24 cellular contexts compared by ENCODE assay signal in genomic region chr19:1917926-1918325, GRCh38. TPM values are rescaled to one million over a fixed set of nuclear protein-coding genes. Genes with fewer than 3 reads are reported as not detected.
DNase-seq lines count a peak whose midpoint lies in the region; ATAC-seq, FAIRE-seq and TF ChIP-seq lines count a peak whose summit lies in the region.
"Had no signal": no experiment of that assay in that cellular context is flagged by ENCODE, and none has a peak within 500 bp of the region (broad histone marks: within the 10 kb centered on the region; RNA-seq: fewer than 3 reads in every experiment).

No MANE protein-coding gene starts in this region.

- H2BK12ac ChIP-seq in neuronal stem cell (ENCODE audit: low read length) = no peak overlapping the region

- H2BK5ac ChIP-seq in neuronal stem cell (ENCODE audit: low read length) = peak overlapping the region; percentile 35

- H3K18ac ChIP-seq in neuronal stem cell (ENCODE audit: low read length) = no peak overlapping the region

- POLR2A ChIA-PET in activated naive CD8-positive, alpha-beta T cell treated with anti-CD3 and anti-CD28 coated beads, Interleukin-2, amount 10 ng/mL, durations not matched to agents 7 days and 5 days (lab: Charles Lee) = no interaction called here

- no peak overlapping the region for H2BK15ac ChIP-seq in neuronal stem cell (ENCODE audit: low read length)

- no peak overlapping the region for H4K8ac ChIP-seq in neuronal stem cell (ENCODE audit: low read depth, low read length)

- no peaks in the 10 kb centered on the region for H3K4me1 Mint-ChIP-seq in activated naive CD8-positive, alpha-beta T cell treated with anti-CD3 and anti-CD28 coated beads, Interleukin-2, amount 10 ng/mL, durations not matched to agents 7 days and 5 days
- peaks cover 4% of the 10 kb centered on the region for H3K4me1 Mint-ChIP-seq in activated naive CD8-positive, alpha-beta T cell treated with anti-CD3 and anti-CD28 coated beads for 36 hours
- H3K4me1 Mint-ChIP-seq in chondrocyte (ENCODE audit: low read depth) = no peaks in the 10 kb centered on the region
- peaks cover 4% of the 10 kb centered on the region for H3K4me1 Mint-ChIP-seq in activated CD4-positive, alpha-beta T cell treated with anti-CD3 and anti-CD28 coated beads, Interleukin-2, amount 10 ng/mL, durations not matched to agents 24 days and 14 days
- H3K4me1 Mint-ChIP-seq: GM23338 had no signal

- H3K9me3 Mint-ChIP-seq in activated naive CD8-positive, alpha-beta T cell treated with anti-CD3 and anti-CD28 coated beads, Interleukin-2, amount 10 ng/mL, durations not matched to agents 7 days and 5 days = no peaks in the 10 kb centered on the region
- no peaks in the 10 kb centered on the region for H3K9me3 Mint-ChIP-seq in activated naive CD8-positive, alpha-beta T cell treated with anti-CD3 and anti-CD28 coated beads for 36 hours
- H3K9me3 Mint-ChIP-seq in chondrocyte (ENCODE audit: low read depth) = no peaks in the 10 kb centered on the region
- no peaks in the 10 kb centered on the region for H3K9me3 Mint-ChIP-seq in activated CD4-positive, alpha-beta T cell treated with anti-CD3 and anti-CD28 coated beads, Interleukin-2, amount 10 ng/mL, durations not matched to agents 24 days and 14 days
- H3K9me3 Mint-ChIP-seq: CD4-positive, alpha-beta T cell; CD8-positive, alpha-beta memory T cell; GM23338 had no signal

- no peak overlapping the region for H3K27ac Mint-ChIP-seq in activated naive CD8-positive, alpha-beta T cell treated with anti-CD3 and anti-CD28 coated beads, Interleukin-2, amount 10 ng/mL, durations not matched to agents 7 days and 5 days
- H3K27ac Mint-ChIP-seq in activated naive CD8-positive, alpha-beta T cell treated with anti-CD3 and anti-CD28 coated beads for 36 hours = no peak overlapping the region
- H3K27ac Mint-ChIP-seq in chondrocyte (ENCODE audit: unreplicated experiment) = no peak overlapping the region
- H3K27ac Mint-ChIP-seq in activated CD4-positive, alpha-beta T cell treated with anti-CD3 and anti-CD28 coated beads, Interleukin-2, amount 10 ng/mL, durations not matched to agents 24 days and 14 days = no peak overlapping the region
- H3K27ac Mint-ChIP-seq: CD4-positive, alpha-beta T cell; GM23338 had no signal

- H3K4ac ChIP-seq in neuronal stem cell (ENCODE audit: low read length) = no peak overlapping the region

- no peak overlapping the region for H3K9ac ChIP-seq in neuronal stem cell (ENCODE audit: low read depth, low read length, poor library complexity)

- no CpG with 5 or more reads among the region's 25 CpGs for whole genome bisulfite sequencing in neuronal stem cell (ENCODE audit: extremely low coverage in 2 of 2, insufficient read length in 2 of 2, insufficient replicate concordance in 1 of 2), 2 donors
- WGBS in pancreas, 2 donors = 95% methylated on average over 25 of the region's 25 CpGs

- H3K4me2 ChIP-seq in neuronal stem cell (ENCODE audit: insufficient read depth, low read length, poor library complexity, severe bottlenecking) = no peak overlapping the region
- H3K4me2 ChIP-seq: A549; BLaER1 treated with 17β-estradiol and CSF1 and Interleukin-3, amounts not matched to agents 10 nM and 100 nM; GM23338 had no signal

- no peaks in the 10 kb centered on the region for H3K4me1 ChIP-seq in neuronal stem cell (ENCODE audit: control insufficient read depth in 2 of 2, insufficient read depth in 1 of 2, low read depth in 1 of 2, low read length in 2 of 2)
- peaks cover 5 to 12% (median 10%) of the 10 kb centered on the region in 3 donors for H3K4me1 ChIP-seq in pancreas
- H3K4me1 ChIP-seq: A549, BE2C had no signal

- H3K4me3 ChIP-seq in H7 (ENCODE audit: insufficient read depth, low read depth, low read length) (no peak overlapping the region), neuronal stem cell (ENCODE audit: low read length in 2 of 2) (no peak overlapping the region), pancreas (no peak overlapping the region)
- H3K4me3 ChIP-seq: A549; BLaER1 treated with 17β-estradiol and CSF1 and Interleukin-3, amounts not matched to agents 10 nM and 100 nM; GM23338 had no signal

- peaks cover 4% of the 10 kb centered on the region for H3K36me3 Mint-ChIP-seq in activated naive CD8-positive, alpha-beta T cell treated with anti-CD3 and anti-CD28 coated beads, Interleukin-2, amount 10 ng/mL, durations not matched to agents 7 days and 5 days
- H3K36me3 Mint-ChIP-seq in activated naive CD8-positive, alpha-beta T cell treated with anti-CD3 and anti-CD28 coated beads for 36 hours = no peaks in the 10 kb centered on the region
- peaks cover 8% of the 10 kb centered on the region for H3K36me3 Mint-ChIP-seq in chondrocyte (ENCODE audit: low read depth)
- H3K36me3 Mint-ChIP-seq in activated CD4-positive, alpha-beta T cell treated with anti-CD3 and anti-CD28 coated beads, Interleukin-2, amount 10 ng/mL, durations not matched to agents 24 days and 14 days (ENCODE audit: low read depth) = peaks cover 8% of the 10 kb centered on the region

- no peak overlapping the region for H2BK120ac ChIP-seq in neuronal stem cell (ENCODE audit: low read depth, low read length)

- intact Hi-C loops in pancreas (cut with DNase I) = no loop called here
- intact Hi-C loops in activated CD4-positive, alpha-beta T cell treated with anti-CD3 and anti-CD28 coated beads, Interleukin-2, amount 10 ng/mL, durations not matched to agents 24 days and 14 days (cut with micrococcal nuclease) = no loop called here

- no peak overlapping the region for H3K14ac ChIP-seq in neuronal stem cell (ENCODE audit: low read length)

- ATAC-seq in activated naive CD8-positive, alpha-beta T cell treated with anti-CD3 and anti-CD28 coated beads, Interleukin-2, amount 10 ng/mL, durations not matched to agents 7 days and 5 days (ENCODE audit: low read depth) = peak; percentile 9
- ATAC-seq in pancreas (no peak), omental fat pad (ENCODE audit: low FRiP score) (no peak)
- ATAC-seq: A549, GM23338 had no signal

- no peak overlapping the region for H4K91ac ChIP-seq in neuronal stem cell (ENCODE audit: low read depth, low read length, poor library complexity)

- H3K23ac ChIP-seq in neuronal stem cell (ENCODE audit: low read depth, low read length, poor library complexity) = peak overlapping the region; percentile 65

- peaks cover 0 to 6% of the 10 kb centered on the region in 2 donors for H3K9me3 ChIP-seq in neuronal stem cell (replicated peaks in 1 of 2; ENCODE audit: control insufficient read depth in 2 of 2, insufficient read depth in 1 of 2, low read depth in 1 of 2, low read length in 2 of 2)
- H3K9me3 ChIP-seq in pancreas = no peaks in the 10 kb centered on the region
- H3K9me3 ChIP-seq: A549; BE2C; BLaER1 treated with 17β-estradiol and CSF1 and Interleukin-3, amounts not matched to agents 10 nM and 100 nM had no signal

- no peak overlapping the region for H3K27ac ChIP-seq in neuronal stem cell (replicated peaks; ENCODE audit: low read length)
- no peak overlapping the region for H3K27ac ChIP-seq in pancreas
- H3K27ac ChIP-seq: A549 had no signal

- H3K27me3 Mint-ChIP-seq in activated naive CD8-positive, alpha-beta T cell treated with anti-CD3 and anti-CD28 coated beads, Interleukin-2, amount 10 ng/mL, durations not matched to agents 7 days and 5 days = no peaks in the 10 kb centered on the region
- H3K27me3 Mint-ChIP-seq in activated naive CD8-positive, alpha-beta T cell treated with anti-CD3 and anti-CD28 coated beads for 36 hours = no peaks in the 10 kb centered on the region
- no peaks in the 10 kb centered on the region for H3K27me3 Mint-ChIP-seq in chondrocyte (ENCODE audit: low read depth)
- no peaks in the 10 kb centered on the region for H3K27me3 Mint-ChIP-seq in activated CD4-positive, alpha-beta T cell treated with anti-CD3 and anti-CD28 coated beads, Interleukin-2, amount 10 ng/mL, durations not matched to agents 24 days and 14 days
- H3K27me3 Mint-ChIP-seq: CD4-positive, alpha-beta T cell; CD8-positive, alpha-beta memory T cell had no signal

- peaks cover 18% of the 10 kb centered on the region for H3K79me1 ChIP-seq in neuronal stem cell (ENCODE audit: low read depth, low read length)

- no peak for DNase-seq in activated naive CD8-positive, alpha-beta T cell treated with anti-CD3 and anti-CD28 coated beads, Interleukin-2, amount 10 ng/mL, durations not matched to agents 7 days and 5 days
- DNase-seq in activated naive CD8-positive, alpha-beta T cell treated with anti-CD3 and anti-CD28 coated beads for 36 hours = no peak
- DNase-seq in H7 (peak; percentile 30), chondrocyte (ENCODE audit: low spot score) (peak; percentile 91), neuronal stem cell (ENCODE audit: low spot score) (no peak), pancreas (no peak), omental fat pad (ENCODE audit: low spot score) (no peak)
- no peak for DNase-seq in activated CD4-positive, alpha-beta T cell treated with anti-CD3 and anti-CD28 coated beads, Interleukin-2, amount 10 ng/mL, durations not matched to agents 24 days and 14 days
- DNase-seq: 8988T; ACHN; AML-193; BE2C; CD4-positive, alpha-beta T cell; CD8-positive, alpha-beta memory T cell; DMS53; DMS79 treated with DMSO at 0.1 percent for 48 hours; GF-D8; HCEC 1CT had no signal

- no peak overlapping the region for H2AK5ac ChIP-seq in neuronal stem cell (ENCODE audit: low read depth, low read length)

- H3K36me3 ChIP-seq in H7 (replicated peaks; ENCODE audit: control insufficient read depth, insufficient read depth, low read length) (peaks cover 9% of the 10 kb centered on the region), neuronal stem cell (replicated peaks in 1 of 2; ENCODE audit: control insufficient read depth in 2 of 2, insufficient read depth in 2 of 2, low read length in 2 of 2) (peaks cover 55 to 90% of the 10 kb centered on the region in 2 donors), pancreas (peaks cover 0 to 47% (median 19%) of the 10 kb centered on the region in 3 donors)

- no peak overlapping the region for H2AFZ ChIP-seq in neuronal stem cell (ENCODE audit: low read length)
- H2AFZ ChIP-seq: GM23338 had no signal

- TF ChIP-seq CTCF in chondrocyte (IDR thresholded peaks at IDR 0.05) (no peak), pancreas (IDR thresholded peaks at IDR 0.05) (no peak), omental fat pad (IDR thresholded peaks at IDR 0.05) (no peak)

- H3K27me3 ChIP-seq in H7 (ENCODE audit: control insufficient read depth, insufficient read depth, low read length) (no peaks in the 10 kb centered on the region), neuronal stem cell (ENCODE audit: control insufficient read depth in 3 of 3, insufficient read depth in 3 of 3, low read depth in 1 of 3, low read length in 3 of 3) (no peaks in the 10 kb centered on the region), pancreas (no peaks in the 10 kb centered on the region)
- H3K27me3 ChIP-seq: BE2C; BLaER1 treated with 17β-estradiol and CSF1 and Interleukin-3, amounts not matched to agents 10 nM and 100 nM had no signal

- no peak for FAIRE-seq in pancreas (lab: Jason Lieb, UNC)
- FAIRE-seq: A549, GM12891, GM18507, H54 had no signal

- H3K4me3 Mint-ChIP-seq in activated naive CD8-positive, alpha-beta T cell treated with anti-CD3 and anti-CD28 coated beads, Interleukin-2, amount 10 ng/mL, durations not matched to agents 7 days and 5 days = no peak overlapping the region
- H3K4me3 Mint-ChIP-seq in activated naive CD8-positive, alpha-beta T cell treated with anti-CD3 and anti-CD28 coated beads for 36 hours = no peak overlapping the region
- H3K4me3 Mint-ChIP-seq in chondrocyte (ENCODE audit: unreplicated experiment) = no peak overlapping the region
- H3K4me3 Mint-ChIP-seq in activated CD4-positive, alpha-beta T cell treated with anti-CD3 and anti-CD28 coated beads, Interleukin-2, amount 10 ng/mL, durations not matched to agents 24 days and 14 days = no peak overlapping the region
- H3K4me3 Mint-ChIP-seq: CD4-positive, alpha-beta T cell; CD8-positive, alpha-beta memory T cell; GM23338 had no signal

RNA-seq across cellular contexts. Expression of gene ADAT3, which starts 12.7 kb away (rescaled TPM):
- 1 to 10 TPM; 7.6 to 9.3 TPM for total RNA-seq in activated naive CD8-positive, alpha-beta T cell treated with anti-CD3 and anti-CD28 coated beads, Interleukin-2, amount 10 ng/mL, durations not matched to agents 7 days and 5 days
- total RNA-seq in activated naive CD8-positive, alpha-beta T cell treated with anti-CD3 and anti-CD28 coated beads for 36 hours = 1 to 10 TPM; 5.7 to 5.9 TPM
- 10.0 and 12.7 TPM in 2 replicates for total RNA-seq in H7 (2014; rRNA removed; shearing (Covaris generic))
- total RNA-seq in chondrocyte = 3.2 to 4.3 TPM (median 3.6 TPM) in 3 replicates
- 4.4 TPM for polyA plus RNA-seq in neuronal stem cell (2013, experiment 1 of 2)
- 3.8 TPM for polyA plus RNA-seq in neuronal stem cell (2013, experiment 2 of 2)
- total RNA-seq in pancreas = 1 to 10 TPM; 2.0 to 6.5 (median 4.5) TPM
- polyA plus RNA-seq in pancreas = 10 to 100 TPM in 1 of 2 donors, 1 to 10 TPM in 1; 5.2 to 10.1 TPM
- total RNA-seq in activated CD4-positive, alpha-beta T cell treated with anti-CD3 and anti-CD28 coated beads, Interleukin-2, amount 10 ng/mL, durations not matched to agents 24 days and 14 days = 8.8 and 10.6 TPM in 2 replicates
- 1 to 10 TPM; 2.4 to 6.2 (median 3.9) TPM for total RNA-seq in omental fat pad

RNA-seq across cellular contexts. Expression of gene SCAMP4, which starts 12.7 kb away (rescaled TPM):
- 10 to 100 TPM; 35.1 to 35.2 TPM for total RNA-seq in activated naive CD8-positive, alpha-beta T cell treated with anti-CD3 and anti-CD28 coated beads, Interleukin-2, amount 10 ng/mL, durations not matched to agents 7 days and 5 days
- total RNA-seq in activated naive CD8-positive, alpha-beta T cell treated with anti-CD3 and anti-CD28 coated beads for 36 hours = 10 to 100 TPM; 31.0 to 35.0 TPM
- total RNA-seq in H7 (2014; rRNA removed; shearing (Covaris generic)) = 33.4 and 35.7 TPM in 2 replicates
- 51.6 to 57.5 TPM (median 57.4 TPM) in 3 replicates for total RNA-seq in chondrocyte
- polyA plus RNA-seq in neuronal stem cell (2013, experiment 1 of 2) = 49.3 TPM
- polyA plus RNA-seq in neuronal stem cell (2013, experiment 2 of 2) = 49.1 TPM
- 10 to 100 TPM; 23.0 to 52.2 (median 30.7) TPM for total RNA-seq in pancreas
- polyA plus RNA-seq in pancreas = 10 to 100 TPM; 40.8 to 49.3 TPM
- total RNA-seq in activated CD4-positive, alpha-beta T cell treated with anti-CD3 and anti-CD28 coated beads, Interleukin-2, amount 10 ng/mL, durations not matched to agents 24 days and 14 days = 39.2 and 42.4 TPM in 2 replicates
- total RNA-seq in omental fat pad = 10 to 100 TPM; 38.0 to 57.8 (median 45.6) TPM

RNA-seq across cellular contexts. Expression of gene CSNK1G2, which starts 23.0 kb away (rescaled TPM):
- 100 to 1,000 TPM; 127 to 134 TPM for total RNA-seq in activated naive CD8-positive, alpha-beta T cell treated with anti-CD3 and anti-CD28 coated beads, Interleukin-2, amount 10 ng/mL, durations not matched to agents 7 days and 5 days
- total RNA-seq in activated naive CD8-positive, alpha-beta T cell treated with anti-CD3 and anti-CD28 coated beads for 36 hours = 10 to 100 TPM; 50.7 to 51.1 TPM
- 172 and 186 TPM in 2 replicates for total RNA-seq in H7 (2014; rRNA removed; shearing (Covaris generic))
- total RNA-seq in chondrocyte = 57.4 to 74.9 TPM (median 58.9 TPM) in 3 replicates
- polyA plus RNA-seq in neuronal stem cell (2013, experiment 1 of 2) = 162 TPM
- polyA plus RNA-seq in neuronal stem cell (2013, experiment 2 of 2) = 157 TPM
- total RNA-seq in pancreas = 10 to 100 TPM; 20.7 to 33.0 (median 26.0) TPM
- polyA plus RNA-seq in pancreas = 10 to 100 TPM; 68.0 to 69.4 TPM
- 91.7 and 92.8 TPM in 2 replicates for total RNA-seq in activated CD4-positive, alpha-beta T cell treated with anti-CD3 and anti-CD28 coated beads, Interleukin-2, amount 10 ng/mL, durations not matched to agents 24 days and 14 days
- total RNA-seq in omental fat pad = 10 to 100 TPM; 49.3 to 76.6 (median 52.3) TPM

RNA-seq across cellular contexts. Expression of gene ABHD17A, which starts 32.6 kb away (rescaled TPM):
- 100 to 1,000 TPM; 185 to 194 TPM for total RNA-seq in activated naive CD8-positive, alpha-beta T cell treated with anti-CD3 and anti-CD28 coated beads, Interleukin-2, amount 10 ng/mL, durations not matched to agents 7 days and 5 days
- total RNA-seq in activated naive CD8-positive, alpha-beta T cell treated with anti-CD3 and anti-CD28 coated beads for 36 hours = 100 to 1,000 TPM in 1 of 2 experiments, 10 to 100 TPM in 1; 98.7 to 106 TPM
- 87.0 and 134 TPM in 2 replicates for total RNA-seq in H7 (2014; rRNA removed; shearing (Covaris generic))
- total RNA-seq in chondrocyte (54.6 to 60.2 TPM (median 54.6 TPM) in 3 replicates), pancreas (10 to 100 TPM; 21.1 to 30.8 (median 24.4) TPM), omental fat pad (100 to 1,000 TPM in 1 of 4 donors, 10 to 100 TPM in 3; 70.1 to 117 (median 87.8) TPM)
- polyA plus RNA-seq in neuronal stem cell (2013, experiment 1 of 2) = 44.4 TPM
- polyA plus RNA-seq in neuronal stem cell (2013, experiment 2 of 2) = 44.1 TPM
- 10 to 100 TPM; 62.4 to 71.0 TPM for polyA plus RNA-seq in pancreas
- total RNA-seq in activated CD4-positive, alpha-beta T cell treated with anti-CD3 and anti-CD28 coated beads, Interleukin-2, amount 10 ng/mL, durations not matched to agents 24 days and 14 days = 104 and 107 TPM in 2 replicates

RNA-seq across cellular contexts. Expression of gene KLF16, which starts 54.5 kb away (rescaled TPM):
- 10 to 100 TPM; 21.5 to 21.8 TPM for total RNA-seq in activated naive CD8-positive, alpha-beta T cell treated with anti-CD3 and anti-CD28 coated beads, Interleukin-2, amount 10 ng/mL, durations not matched to agents 7 days and 5 days
- total RNA-seq in activated naive CD8-positive, alpha-beta T cell treated with anti-CD3 and anti-CD28 coated beads for 36 hours = 10 to 100 TPM; 37.9 to 39.0 TPM
- total RNA-seq in H7 (2014; rRNA removed; shearing (Covaris generic)) = 20.5 and 21.2 TPM in 2 replicates
- total RNA-seq in chondrocyte (25.0 to 38.9 TPM (median 38.9 TPM) in 3 replicates), pancreas (10 to 100 TPM in 1 of 6 donors, 1 to 10 TPM in 5; 4.3 to 10.4 (median 7.9) TPM), omental fat pad (10 to 100 TPM in 1 of 4 donors, 1 to 10 TPM in 3; 4.0 to 19.5 (median 6.7) TPM)
- 12.8 TPM for polyA plus RNA-seq in neuronal stem cell (2013, experiment 1 of 2)
- polyA plus RNA-seq in neuronal stem cell (2013, experiment 2 of 2) = 12.5 TPM
- 1 to 10 TPM; 5.1 to 8.2 TPM for polyA plus RNA-seq in pancreas
- 37.0 and 38.1 TPM in 2 replicates for total RNA-seq in activated CD4-positive, alpha-beta T cell treated with anti-CD3 and anti-CD28 coated beads, Interleukin-2, amount 10 ng/mL, durations not matched to agents 24 days and 14 days

Comparison
In these comparisons a context has a peak if more than half of its experiments do, and no peak if none do; other contexts are left out.
1. DNase-seq: peak in H7 (single experiment) and chondrocyte (single experiment); none in activated naive CD8-positive, alpha-beta T cell treated with anti-CD3 and anti-CD28 coated beads, Interleukin-2, amount 10 ng/mL, durations not matched to agents 7 days and 5 days (single experiment), activated naive CD8-positive, alpha-beta T cell treated with anti-CD3 and anti-CD28 coated beads for 36 hours (single experiment), neuronal stem cell (single experiment), pancreas (0 of 6), activated CD4-positive, alpha-beta T cell treated with anti-CD3 and anti-CD28 coated beads, Interleukin-2, amount 10 ng/mL, durations not matched to agents 24 days and 14 days (single experiment) and omental fat pad (single experiment).